ENCODE assay signal across 33 cellular contexts in the genomic region with DNA sequence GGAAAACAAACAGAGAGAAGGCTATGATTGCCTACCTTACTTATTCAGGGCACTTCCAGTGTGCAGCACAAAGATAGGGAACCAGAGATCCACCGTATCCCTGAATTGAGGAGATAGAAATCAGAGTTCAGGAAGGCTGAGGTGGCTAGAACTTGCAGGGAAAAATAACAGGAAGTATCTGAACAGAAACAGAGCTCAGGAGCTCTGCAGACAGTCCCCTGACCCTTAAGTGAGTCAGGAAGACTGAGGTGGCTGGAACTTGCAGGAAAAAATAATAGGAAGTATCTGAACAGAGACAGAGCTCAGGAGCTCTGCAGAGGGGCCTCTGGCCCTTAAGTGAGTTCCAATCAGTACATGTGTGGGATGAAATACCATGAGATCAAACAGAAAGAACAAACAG.
A peak's percentile ranks its signal among the peaks of the same experiment; 100 is the strongest.
DNase-seq lines count a peak whose midpoint lies in the region; ATAC-seq and TF ChIP-seq lines count a peak whose summit lies in the region.
"Had no signal": no experiment of that assay in that cellular context is flagged by ENCODE, and none has a peak within 500 bp of the region (broad histone marks: within the 10 kb centered on the region; RNA-seq: fewer than 3 reads in every experiment).

No MANE protein-coding gene starts in this region.

- no peak for DNase-seq in left ventricle myocardium inferior
- DNase-seq in left ventricle myocardium superior: no peak
- no peak for DNase-seq in chondrocyte (ENCODE audit: low spot score)
- DNase-seq in right lobe of liver: no peak
- DNase-seq in MV-4-11 (lab: John Stamatoyannopoulos, UW): no peak
- DNase-seq in activated CD4-positive, alpha-beta T cell treated with anti-CD3 and anti-CD28 coated beads for 36 hours: no peak
- no peak for DNase-seq in NCI-H146 (lab: John Stamatoyannopoulos, UW)
- DNase-seq: 8988T; activated T-cell treated with anti-CD3 and anti-CD28 coated beads for 4 hours; anterior cingulate cortex; caudate nucleus; CD4-positive, alpha-beta T cell; EL; glutamatergic neuron; KBM-7; kidney; MM.1S; NCI-H1417; NCI-H2081; NCI-H226; sigmoid colon; stimulated activated CD4-positive, alpha-beta T cell treated with anti-CD3 and anti-CD28 coated beads, Interleukin-4, amount 100 ng/mL, for 4 hours; stimulated activated naive B cell treated with anti-CD40 and anti-IgM and Interleukin-4, amounts not matched to agents 10 μg/mL and 1 μg/mL and 100 μg/mL, for 72 hours; uterus had no signal

- intact Hi-C loops in left ventricle myocardium inferior (cut with micrococcal nuclease): no loop called here
- intact Hi-C loops in left ventricle myocardium superior (cut with micrococcal nuclease): no loop called here
- intact Hi-C loops in right lobe of liver (cut with DNase I): no loop called here
- intact Hi-C loops in activated CD4-positive, alpha-beta T cell treated with anti-CD3 and anti-CD28 coated beads for 36 hours (cut with DNase I, micrococcal nuclease): no loop called here

- no peaks in the 10 kb centered on the region for H3K27me3 ChIP-seq in left ventricle myocardium inferior (ENCODE audit: low read depth)
- no peaks in the 10 kb centered on the region for H3K27me3 ChIP-seq in right lobe of liver
- H3K27me3 ChIP-seq: sigmoid colon, suprapubic skin, uterus had no signal

- no peak overlapping the region for H3K4me3 Mint-ChIP-seq in chondrocyte (ENCODE audit: unreplicated experiment)
- H3K4me3 Mint-ChIP-seq in activated CD4-positive, alpha-beta T cell treated with anti-CD3 and anti-CD28 coated beads for 36 hours: no peak overlapping the region
- H3K4me3 Mint-ChIP-seq: activated naive CD8-positive, alpha-beta T cell; CD4-positive, alpha-beta T cell; dendritic cell treated with granulocyte-macrophage colony-stimulating factor and Interleukin-4, amounts not matched to agents 40 ng/mL and 50 ng/mL, for 4 days; GM23338; stimulated activated naive B cell treated with anti-CD40 and anti-IgM and Interleukin-4, amounts not matched to agents 10 μg/mL and 1 μg/mL and 100 μg/mL, for 72 hours; T-helper 1 cell treated with Interleukin-12 subunit alpha and Interleukin-12 subunit beta and Interleukin-4 antibody, amounts not matched to agents 30 μg/mL and 1 μg/mL, for 36 hours had no signal

- no peak overlapping the region for H3K4me3 ChIP-seq in left ventricle myocardium inferior
- no peak overlapping the region for H3K4me3 ChIP-seq in right lobe of liver
- H3K4me3 ChIP-seq: GM23338, lung, sigmoid colon, SK-N-MC, suprapubic skin, uterus had no signal

- peak overlapping the region; percentile 21 for H3K27ac ChIP-seq in left ventricle myocardium inferior (replicated peaks)
- H3K27ac ChIP-seq in right lobe of liver: no peak overlapping the region
- H3K27ac ChIP-seq: sigmoid colon, SK-N-MC, suprapubic skin had no signal

- peak overlapping the region; percentile 37 for H3K27ac Mint-ChIP-seq in chondrocyte (ENCODE audit: unreplicated experiment)
- H3K27ac Mint-ChIP-seq in activated CD4-positive, alpha-beta T cell treated with anti-CD3 and anti-CD28 coated beads for 36 hours: no peak overlapping the region
- H3K27ac Mint-ChIP-seq: activated naive CD8-positive, alpha-beta T cell; CD4-positive, alpha-beta T cell; dendritic cell treated with granulocyte-macrophage colony-stimulating factor and Interleukin-4, amounts not matched to agents 40 ng/mL and 50 ng/mL, for 4 days; GM23338; progenitor cell of endocrine pancreas; stimulated activated naive B cell treated with anti-CD40 and anti-IgM and Interleukin-4, amounts not matched to agents 10 μg/mL and 1 μg/mL and 100 μg/mL, for 72 hours; T-helper 1 cell treated with Interleukin-12 subunit alpha and Interleukin-12 subunit beta and Interleukin-4 antibody, amounts not matched to agents 30 μg/mL and 1 μg/mL, for 36 hours had no signal

- peaks cover 10% of the 10 kb centered on the region for H3K36me3 Mint-ChIP-seq in chondrocyte (ENCODE audit: low read depth)
- H3K36me3 Mint-ChIP-seq in activated CD4-positive, alpha-beta T cell treated with anti-CD3 and anti-CD28 coated beads for 36 hours (ENCODE audit: low read depth): no peaks in the 10 kb centered on the region

- H3K4me1 ChIP-seq in left ventricle myocardium inferior (peaks cover 24% of the 10 kb centered on the region), right lobe of liver (peaks cover 0 to 11% (median under 1%) of the 10 kb centered on the region in 4 donors)

- no peaks in the 10 kb centered on the region for H3K27me3 Mint-ChIP-seq in chondrocyte (ENCODE audit: low read depth)
- H3K27me3 Mint-ChIP-seq in activated CD4-positive, alpha-beta T cell treated with anti-CD3 and anti-CD28 coated beads for 36 hours: no peaks in the 10 kb centered on the region
- H3K27me3 Mint-ChIP-seq: CD4-positive, alpha-beta T cell; dendritic cell treated with granulocyte-macrophage colony-stimulating factor and Interleukin-4, amounts not matched to agents 40 ng/mL and 50 ng/mL, for 4 days; progenitor cell of endocrine pancreas; stimulated activated naive B cell treated with anti-CD40 and anti-IgM and Interleukin-4, amounts not matched to agents 10 μg/mL and 1 μg/mL and 100 μg/mL, for 72 hours had no signal

- no peaks in the 10 kb centered on the region for H3K9me3 ChIP-seq in left ventricle myocardium inferior (replicated peaks)
- H3K9me3 ChIP-seq in right lobe of liver: no peaks in the 10 kb centered on the region
- H3K9me3 ChIP-seq: sigmoid colon, suprapubic skin, uterus had no signal

- TF ChIP-seq CTCF in left ventricle myocardium inferior (IDR thresholded peaks at IDR 0.05; ENCODE audit: borderline replicate concordance) (no peak), chondrocyte (IDR thresholded peaks at IDR 0.05) (no peak), right lobe of liver (IDR thresholded peaks at IDR 0.05) (no peak)

- POLR2A ChIA-PET in activated CD4-positive, alpha-beta T cell treated with anti-CD3 and anti-CD28 coated beads for 36 hours (lab: Charles Lee): no interaction called here

- no peak for ATAC-seq in left ventricle myocardium superior
- peak; percentile 8 to 73 (median 32) for ATAC-seq in right lobe of liver
- no peak for ATAC-seq in activated CD4-positive, alpha-beta T cell treated with anti-CD3 and anti-CD28 coated beads for 36 hours
- no peak for ATAC-seq in GM18520 (IDR thresholded peaks at IDR 0.05; ENCODE audit: unreplicated experiment)
- ATAC-seq: GM23338; stimulated activated naive B cell treated with anti-CD40 and anti-IgM and Interleukin-4, amounts not matched to agents 10 μg/mL and 1 μg/mL and 100 μg/mL, for 72 hours had no signal

- 57% methylated on average over 1 of the region's 1 CpG for WGBS in right lobe of liver (ENCODE audit: insufficient coverage, low coverage, low lambda C conversion rate, missing lambda C conversion rate)

- H3K36me3 ChIP-seq in left ventricle myocardium inferior (no peaks in the 10 kb centered on the region), right lobe of liver (no peaks in the 10 kb centered on the region)
- H3K36me3 ChIP-seq: sigmoid colon, suprapubic skin, uterus had no signal

- peaks cover 21% of the 10 kb centered on the region for H3K9me3 Mint-ChIP-seq in chondrocyte (ENCODE audit: low read depth)
- H3K9me3 Mint-ChIP-seq in activated CD4-positive, alpha-beta T cell treated with anti-CD3 and anti-CD28 coated beads for 36 hours (ENCODE audit: low read depth): peaks cover 5% of the 10 kb centered on the region
- H3K9me3 Mint-ChIP-seq: dendritic cell treated with granulocyte-macrophage colony-stimulating factor and Interleukin-4, amounts not matched to agents 40 ng/mL and 50 ng/mL, for 4 days had no signal

- TF ChIP-seq POLR2A in right lobe of liver (IDR thresholded peaks at IDR 0.05): no peak

- peaks cover 39% of the 10 kb centered on the region for H3K4me1 Mint-ChIP-seq in chondrocyte (ENCODE audit: low read depth)
- peaks cover 13% of the 10 kb centered on the region for H3K4me1 Mint-ChIP-seq in activated CD4-positive, alpha-beta T cell treated with anti-CD3 and anti-CD28 coated beads for 36 hours

- CTCF ChIA-PET in activated CD4-positive, alpha-beta T cell treated with anti-CD3 and anti-CD28 coated beads for 36 hours (lab: Charles Lee): interaction anchor here (0.7 to 2.2 kb wide), 6 partner anchors 24 to 519 kb away, joined by 3 to 8 read pairs (median 4); no protein-coding TSS in a partner anchor

Comparison
In these comparisons a context has a peak if more than half of its experiments do, and no peak if none do; other contexts are left out.
1. ATAC-seq: peak in right lobe of liver (4 of 4); none in left ventricle myocardium superior (single experiment), activated CD4-positive, alpha-beta T cell treated with anti-CD3 and anti-CD28 coated beads for 36 hours (single experiment) and GM18520 (single experiment).